ENCODE assay signal across 19 cellular contexts in genomic region chr22:21980547-21980946, GRCh38. TPM values are rescaled to one million over a fixed set of nuclear protein-coding genes. Genes with fewer than 3 reads are reported as not detected.
DNase-seq lines count a peak whose midpoint lies in the region; ATAC-seq, FAIRE-seq and TF ChIP-seq lines count a peak whose summit lies in the region.
"Had no signal": no experiment of that assay in that cellular context is flagged by ENCODE, and none has a peak within 500 bp of the region (broad histone marks: within the 10 kb centered on the region; RNA-seq: fewer than 3 reads in every experiment).

No MANE protein-coding gene starts in this region.

- no peak overlapping the region for H2AFZ ChIP-seq in astrocyte (ENCODE audit: low read depth, low read length)
- H2AFZ ChIP-seq: parathyroid adenoma had no signal

- DNase-seq in CD8-positive, alpha-beta memory T cell = no peak
- DNase-seq in astrocyte (ENCODE audit: low read depth) = no peak
- no peak for DNase-seq in naive thymus-derived CD8-positive, alpha-beta T cell
- DNase-seq in small intestine = no peak
- DNase-seq in hippocampal formation (lab: John Stamatoyannopoulos, UW) = no peak
- DNase-seq: C1 segment of cervical spinal cord, hypothalamus, left cardiac atrium, NCI-H526 treated with DMSO at 0.1 percent for 48 hours, OCI-M1, SIG-M5, thyroid gland had no signal

- H3K9ac ChIP-seq in BLaER1 treated with 17β-estradiol and CSF1 and Interleukin-3, amounts not matched to agents 10 nM and 100 nM = peak overlapping the region in 6 of 11 experiments; percentile 15 to 98 (median 38); a peak in 5 of 22 replicates
- H3K9ac ChIP-seq in astrocyte (ENCODE audit: low read length) = no peak overlapping the region
- H3K9ac ChIP-seq: parathyroid adenoma had no signal

- H3K27me3 ChIP-seq in BLaER1 treated with 17β-estradiol and CSF1 and Interleukin-3, amounts not matched to agents 10 nM and 100 nM = no peaks in the 10 kb centered on the region
- no peaks in the 10 kb centered on the region for H3K27me3 ChIP-seq in CD8-positive, alpha-beta memory T cell (ENCODE audit: insufficient read depth, low read length, poor library complexity, severe bottlenecking)
- H3K27me3 ChIP-seq in astrocyte (ENCODE audit: insufficient read depth, low read length) = no peaks in the 10 kb centered on the region
- no peaks in the 10 kb centered on the region for H3K27me3 ChIP-seq in small intestine (ENCODE audit: control insufficient read depth in 2 of 2, insufficient read depth in 2 of 2, low read length in 2 of 2)
- H3K27me3 ChIP-seq: thyroid gland had no signal

- peaks cover 0 to 36% (median 2%) of the 10 kb centered on the region in 3 donors for H3K36me3 Mint-ChIP-seq in CD8-positive, alpha-beta memory T cell
- peaks cover 2% of the 10 kb centered on the region for H3K36me3 Mint-ChIP-seq in astrocyte (ENCODE audit: low read depth, unreplicated experiment)
- H3K36me3 Mint-ChIP-seq in naive thymus-derived CD8-positive, alpha-beta T cell = peaks cover 0 to 16% (median 0%) of the 10 kb centered on the region in 3 donors

- peaks cover 62% of the 10 kb centered on the region for H3K79me2 ChIP-seq in astrocyte (ENCODE audit: insufficient read depth, low read length)

- CTCF ChIA-PET in CD8-positive, alpha-beta memory T cell (lab: Charles Lee) = interaction anchor here (2.3 kb wide), 1 partner anchor 8 kb away, joined by 18 read pairs; no protein-coding TSS in a partner anchor

- peak overlapping the region in 5 of 8 donors; percentile 26 to 88 (median 51) for H3K27ac Mint-ChIP-seq in CD8-positive, alpha-beta memory T cell
- no peak overlapping the region for H3K27ac Mint-ChIP-seq in astrocyte (ENCODE audit: unreplicated experiment)
- H3K27ac Mint-ChIP-seq in naive thymus-derived CD8-positive, alpha-beta T cell = peak overlapping the region in 6 of 10 donors; percentile 27 to 82 (median 60)
- H3K27ac Mint-ChIP-seq: mesothelial cell of epicardium had no signal

- H3K27me3 Mint-ChIP-seq in CD8-positive, alpha-beta memory T cell = no peaks in the 10 kb centered on the region
- H3K27me3 Mint-ChIP-seq in astrocyte (ENCODE audit: low read depth, unreplicated experiment) = no peaks in the 10 kb centered on the region
- H3K27me3 Mint-ChIP-seq in naive thymus-derived CD8-positive, alpha-beta T cell = no peaks in the 10 kb centered on the region

- H3K36me3 ChIP-seq in BLaER1 treated with 17β-estradiol and CSF1 and Interleukin-3, amounts not matched to agents 10 nM and 100 nM = peaks cover 7 to 46% (median 24%) of the 10 kb centered on the region in 11 experiments; a peak in 21 of 22 replicates
- peaks cover 8% of the 10 kb centered on the region for H3K36me3 ChIP-seq in CD8-positive, alpha-beta memory T cell (ENCODE audit: insufficient read depth, low read length)
- no peaks in the 10 kb centered on the region for H3K36me3 ChIP-seq in astrocyte (ENCODE audit: insufficient read depth, low read length)
- H3K36me3 ChIP-seq in small intestine (ENCODE audit: control insufficient read depth in 2 of 2, insufficient read depth in 2 of 2, low read length in 2 of 2) = no peaks in the 10 kb centered on the region
- H3K36me3 ChIP-seq: thyroid gland had no signal

- H3K27ac ChIP-seq in BLaER1 treated with 17β-estradiol and CSF1 and Interleukin-3, amounts not matched to agents 10 nM and 100 nM = no peak overlapping the region
- no peak overlapping the region for H3K27ac ChIP-seq in CD8-positive, alpha-beta memory T cell (ENCODE audit: low read depth, low read length)
- H3K27ac ChIP-seq in astrocyte (ENCODE audit: low read depth, low read length) (no peak overlapping the region), small intestine (ENCODE audit: low read depth in 1 of 2, low read length in 1 of 2) (no peak overlapping the region)
- H3K27ac ChIP-seq: parathyroid adenoma, thyroid gland had no signal

- POLR2A ChIA-PET in CD8-positive, alpha-beta memory T cell (lab: Charles Lee) = no interaction called here
- POLR2A ChIA-PET in naive thymus-derived CD8-positive, alpha-beta T cell (lab: Charles Lee) = no interaction called here

- ATAC-seq in naive thymus-derived CD8-positive, alpha-beta T cell = no peak
- no peak for ATAC-seq in GM18867 (IDR thresholded peaks at IDR 0.05; ENCODE audit: unreplicated experiment)
- ATAC-seq: activated CD4-positive, CD25-positive, alpha-beta regulatory T cell treated with anti-CD3 and anti-CD28 coated beads, Interleukin-2, amount 50 U/mL, for 24 hours; left cardiac atrium had no signal

- peaks cover 47 to 62% (median 52%) of the 10 kb centered on the region in 3 donors for H3K4me1 Mint-ChIP-seq in CD8-positive, alpha-beta memory T cell
- H3K4me1 Mint-ChIP-seq in astrocyte (ENCODE audit: low read depth, unreplicated experiment) = peaks cover 7% of the 10 kb centered on the region
- H3K4me1 Mint-ChIP-seq in naive thymus-derived CD8-positive, alpha-beta T cell = peaks cover 24 to 67% (median 54%) of the 10 kb centered on the region in 4 donors

- H3K9me3 ChIP-seq in BLaER1 treated with 17β-estradiol and CSF1 and Interleukin-3, amounts not matched to agents 10 nM and 100 nM (replicated peaks in 1 of 11) = no peaks in the 10 kb centered on the region
- no peaks in the 10 kb centered on the region for H3K9me3 ChIP-seq in CD8-positive, alpha-beta memory T cell (ENCODE audit: low read length)
- H3K9me3 ChIP-seq in astrocyte (ENCODE audit: insufficient read depth, low read depth, low read length) (no peaks in the 10 kb centered on the region), small intestine (ENCODE audit: control insufficient read depth, low read depth) (no peaks in the 10 kb centered on the region)
- H3K9me3 ChIP-seq: thyroid gland had no signal

- H3K4me2 ChIP-seq in BLaER1 treated with 17β-estradiol and CSF1 and Interleukin-3, amounts not matched to agents 10 nM and 100 nM = peak overlapping the region in 10 of 11 experiments; percentile 84 to 99 (median 95); a peak in 9 of 22 replicates
- H3K4me2 ChIP-seq in astrocyte (ENCODE audit: low read length) = no peak overlapping the region

- H3K4me3 Mint-ChIP-seq in CD8-positive, alpha-beta memory T cell = peak overlapping the region in 6 of 7 donors; percentile 12 to 90 (median 62)
- H3K4me3 Mint-ChIP-seq in astrocyte (ENCODE audit: unreplicated experiment) = peak overlapping the region; percentile 57
- peak overlapping the region in 8 of 10 donors; percentile 11 to 90 (median 38) for H3K4me3 Mint-ChIP-seq in naive thymus-derived CD8-positive, alpha-beta T cell

- H3K4me1 ChIP-seq in BLaER1 treated with 17β-estradiol and CSF1 and Interleukin-3, amounts not matched to agents 10 nM and 100 nM = peaks cover 9 to 26% (median 19%) of the 10 kb centered on the region in 10 experiments
- peaks cover 17% of the 10 kb centered on the region for H3K4me1 ChIP-seq in CD8-positive, alpha-beta memory T cell (ENCODE audit: insufficient read depth, low read length)
- H3K4me1 ChIP-seq in astrocyte (ENCODE audit: insufficient read depth, low read length) (peaks cover 7% of the 10 kb centered on the region), small intestine (ENCODE audit: control insufficient read depth in 2 of 2, insufficient read depth in 1 of 2, low read depth in 1 of 2, low read length in 1 of 2) (peaks cover 0 to 2% of the 10 kb centered on the region in 2 donors)
- H3K4me1 ChIP-seq: parathyroid adenoma had no signal

- WGBS in small intestine, 3 donors = 79 to 90% (median 80%) methylated on average over 7 of the region's 7 CpGs

- no peak for FAIRE-seq in astrocyte (lab: Jason Lieb, UNC)
- no peak for FAIRE-seq in small intestine (lab: Jason Lieb, UNC)
- FAIRE-seq: endometrium had no signal

- H3K4me3 ChIP-seq in BLaER1 treated with 17β-estradiol and CSF1 and Interleukin-3, amounts not matched to agents 10 nM and 100 nM = no peak overlapping the region
- no peak overlapping the region for H3K4me3 ChIP-seq in CD8-positive, alpha-beta memory T cell (ENCODE audit: low read length)
- no peak overlapping the region for H3K4me3 ChIP-seq in astrocyte (ENCODE audit: insufficient read depth, low read depth, low read length)
- no peak overlapping the region for H3K4me3 ChIP-seq in small intestine (ENCODE audit: low read depth in 1 of 2, low read length in 2 of 2)
- H3K4me3 ChIP-seq: skin epidermis, thyroid gland had no signal

- no peaks in the 10 kb centered on the region for H3K9me3 Mint-ChIP-seq in CD8-positive, alpha-beta memory T cell
- no peaks in the 10 kb centered on the region for H3K9me3 Mint-ChIP-seq in astrocyte (ENCODE audit: unreplicated experiment)
- H3K9me3 Mint-ChIP-seq in naive thymus-derived CD8-positive, alpha-beta T cell = no peaks in the 10 kb centered on the region
- H3K9me3 Mint-ChIP-seq: mesothelial cell of epicardium had no signal

- peaks cover 13 to 60% (median 44%) of the 10 kb centered on the region in 11 experiments; a peak in 19 of 22 replicates for H4K20me1 ChIP-seq in BLaER1 treated with 17β-estradiol and CSF1 and Interleukin-3, amounts not matched to agents 10 nM and 100 nM
- peaks cover 48% of the 10 kb centered on the region for H4K20me1 ChIP-seq in astrocyte (ENCODE audit: insufficient read depth, low read length)

- no peak for TF ChIP-seq CTCF in astrocyte (IDR thresholded peaks at IDR 0.05; ENCODE audit: insufficient read depth, low read depth, low read length)

RNA-seq across cellular contexts. Expression of gene TOP3B, which starts 2.0 kb away (rescaled TPM):
- 10 to 100 TPM; 30.1 to 36.9 TPM for total RNA-seq in CD8-positive, alpha-beta memory T cell
- polyA plus RNA-seq in CD8-positive, alpha-beta memory T cell = 17.3 TPM
- total RNA-seq in astrocyte = 27.5 and 37.3 TPM in 2 replicates
- 10 to 100 TPM; 69.6 to 70.5 TPM for total RNA-seq in naive thymus-derived CD8-positive, alpha-beta T cell
- polyA plus RNA-seq in naive thymus-derived CD8-positive, alpha-beta T cell = 10 to 100 TPM in 2 of 3 donors, 1 to 10 TPM in 1; 9.6 to 18.3 (median 11.2) TPM
- polyA plus RNA-seq in small intestine = 10 to 100 TPM; 12.0 to 15.0 (median 14.1) TPM

RNA-seq across cellular contexts. Expression of gene PPM1F, which starts 27.9 kb away (rescaled TPM):
- 10 to 100 TPM; 25.4 to 29.1 TPM for total RNA-seq in CD8-positive, alpha-beta memory T cell
- polyA plus RNA-seq in CD8-positive, alpha-beta memory T cell = 9.2 TPM
- total RNA-seq in astrocyte = 24.2 and 27.9 TPM in 2 replicates
- 10 to 100 TPM; 23.6 to 25.1 TPM for total RNA-seq in naive thymus-derived CD8-positive, alpha-beta T cell
- polyA plus RNA-seq in naive thymus-derived CD8-positive, alpha-beta T cell = 1 to 10 TPM; 8.3 to 9.9 (median 9.6) TPM
- 10 to 100 TPM in 1 of 3 donors, 1 to 10 TPM in 2; 1.8 to 16.7 (median 4.6) TPM for polyA plus RNA-seq in small intestine
